Comparison of ENCODE assay signal across 17 cellular contexts in the genomic region with DNA sequence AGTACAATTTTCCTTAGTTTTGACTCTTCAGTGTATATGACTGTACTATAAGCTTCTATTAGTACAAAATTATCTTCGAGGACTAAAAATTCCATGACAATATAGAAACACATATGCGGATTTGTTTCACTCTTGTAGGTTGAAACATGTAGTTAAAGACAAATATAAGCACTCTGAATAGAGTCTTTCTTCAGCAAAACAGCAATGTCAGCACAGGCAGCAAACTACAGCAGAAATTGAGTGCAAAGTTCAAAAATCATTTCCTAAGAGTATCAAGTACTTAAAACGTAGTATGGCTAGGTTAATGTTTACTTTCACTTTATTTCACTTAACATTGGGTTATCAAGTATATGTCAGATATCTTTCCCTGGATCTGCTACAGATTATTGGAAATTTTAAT.
DNase-seq lines count a peak whose midpoint lies in the region; ATAC-seq, FAIRE-seq and TF ChIP-seq lines count a peak whose summit lies in the region.
"Had no signal": no experiment of that assay in that cellular context is flagged by ENCODE, and none has a peak within 500 bp of the region (broad histone marks: within the 10 kb centered on the region; RNA-seq: fewer than 3 reads in every experiment).

No MANE protein-coding gene starts in this region.

- no peak overlapping the region for H3K9ac ChIP-seq in kidney (ENCODE audit: low read length in 2 of 2)

- peak; percentile 78 for FAIRE-seq in kidney (lab: Jason Lieb, UNC)
- FAIRE-seq: A204.1 had no signal

- no peaks in the 10 kb centered on the region for H3K27me3 Mint-ChIP-seq in central memory CD8-positive, alpha-beta T cell
- no peaks in the 10 kb centered on the region for H3K27me3 Mint-ChIP-seq in nephron (ENCODE audit: low read depth)
- no peaks in the 10 kb centered on the region for H3K27me3 Mint-ChIP-seq in activated naive CD4-positive, alpha-beta T cell treated with anti-CD3 and anti-CD28 coated beads for 36 hours (ENCODE audit: low read depth)

- no peaks in the 10 kb centered on the region for H3K27me3 ChIP-seq in ACC112 (ENCODE audit: insufficient read depth, low read length)
- H3K27me3 ChIP-seq: SJCRH30 had no signal

- no peak for TF ChIP-seq CTCF in kidney (IDR thresholded peaks at IDR 0.05; ENCODE audit: borderline replicate concordance, extremely low read depth, insufficient read depth)
- TF ChIP-seq CTCF in nephron (IDR thresholded peaks at IDR 0.05; ENCODE audit: unreplicated experiment in 3 of 3) = no peak

- no peaks in the 10 kb centered on the region for H3K9me3 ChIP-seq in kidney (ENCODE audit: control insufficient read depth in 1 of 2, low read length in 2 of 2)
- H3K9me3 ChIP-seq: SJCRH30 had no signal

- peak overlapping the region; percentile 38; the same call in 1 of the 2 replicates for H3K4me3 ChIP-seq in ACC112 (ENCODE audit: low read depth, low read length)
- H3K4me3 ChIP-seq in kidney (ENCODE audit: low read length in 2 of 2) = peak overlapping the region; percentile 1 to 33
- H3K4me3 ChIP-seq: SJCRH30 had no signal

- no peak overlapping the region for H3K4me3 Mint-ChIP-seq in central memory CD8-positive, alpha-beta T cell
- no peak overlapping the region for H3K4me3 Mint-ChIP-seq in nephron
- no peak overlapping the region for H3K4me3 Mint-ChIP-seq in activated naive CD4-positive, alpha-beta T cell treated with anti-CD3 and anti-CD28 coated beads for 36 hours

- H2AFZ ChIP-seq in ACC112 (ENCODE audit: low read length, unreplicated experiment) = no peak overlapping the region

- H3K36me3 ChIP-seq in ACC112 (ENCODE audit: insufficient read depth, low read length) (no peaks in the 10 kb centered on the region), kidney (ENCODE audit: control insufficient read depth in 1 of 2, insufficient read depth in 2 of 2, low read length in 2 of 2) (no peaks in the 10 kb centered on the region)

- peaks cover 3% of the 10 kb centered on the region for H3K36me3 Mint-ChIP-seq in central memory CD8-positive, alpha-beta T cell (ENCODE audit: insufficient read depth)
- H3K36me3 Mint-ChIP-seq in nephron (ENCODE audit: low read depth) = peaks cover 4% of the 10 kb centered on the region
- peaks cover 8% of the 10 kb centered on the region for H3K36me3 Mint-ChIP-seq in activated naive CD4-positive, alpha-beta T cell treated with anti-CD3 and anti-CD28 coated beads for 36 hours (ENCODE audit: low read depth)

- ATAC-seq in central memory CD8-positive, alpha-beta T cell (replicated peaks; ENCODE audit: extremely low read depth, poor library complexity, severe bottlenecking) = no peak
- no peak for ATAC-seq in HG02840 (IDR thresholded peaks at IDR 0.05; ENCODE audit: low FRiP score, unreplicated experiment)

- no peaks in the 10 kb centered on the region for H3K9me3 Mint-ChIP-seq in central memory CD8-positive, alpha-beta T cell
- H3K9me3 Mint-ChIP-seq in nephron = no peaks in the 10 kb centered on the region
- H3K9me3 Mint-ChIP-seq in activated naive CD4-positive, alpha-beta T cell treated with anti-CD3 and anti-CD28 coated beads for 36 hours = peaks cover 3% of the 10 kb centered on the region

- H3K79me2 ChIP-seq in ACC112 (ENCODE audit: control insufficient read depth, insufficient read depth, low read length, unreplicated experiment) = no peaks in the 10 kb centered on the region

- peaks cover 5% of the 10 kb centered on the region for H3K4me1 ChIP-seq in ACC112 (ENCODE audit: control insufficient read depth, insufficient read depth, low read length, unreplicated experiment)
- H3K4me1 ChIP-seq in kidney (ENCODE audit: control insufficient read depth in 1 of 2, insufficient read depth in 1 of 2, low read depth in 1 of 2, low read length in 2 of 2) = peaks cover 0 to 11% of the 10 kb centered on the region in 2 donors
- H3K4me1 ChIP-seq: SJCRH30 had no signal

- intact Hi-C loops in kidney (cut with DNase I) = no loop called here
- intact Hi-C loops in activated naive CD4-positive, alpha-beta T cell treated with anti-CD3 and anti-CD28 coated beads for 36 hours (cut with micrococcal nuclease) = no loop called here

- H3K4me1 Mint-ChIP-seq in central memory CD8-positive, alpha-beta T cell = peaks cover 30% of the 10 kb centered on the region
- no peaks in the 10 kb centered on the region for H3K4me1 Mint-ChIP-seq in nephron
- H3K4me1 Mint-ChIP-seq in activated naive CD4-positive, alpha-beta T cell treated with anti-CD3 and anti-CD28 coated beads for 36 hours (ENCODE audit: low read depth) = peaks cover 14% of the 10 kb centered on the region

- H3K27ac ChIP-seq in ACC112 (ENCODE audit: low read depth, low read length) = no peak overlapping the region
- H3K27ac ChIP-seq in kidney (ENCODE audit: low read depth in 2 of 2, low read length in 2 of 2) = no peak overlapping the region
- H3K27ac ChIP-seq: SJCRH30 had no signal

- no peak for DNase-seq in central memory CD8-positive, alpha-beta T cell (ENCODE audit: low spot score in 2 of 2)
- DNase-seq in kidney = no peak
- no peak for DNase-seq in HCEC 1CT
- DNase-seq in activated naive CD4-positive, alpha-beta T cell treated with anti-CD3 and anti-CD28 coated beads for 36 hours = no peak
- no peak for DNase-seq in NCI-H526 (lab: John Stamatoyannopoulos, UW)
- DNase-seq: DMS79; H7; NCI-H2227 treated with DMSO at 0.1 percent for 48 hours; NCI-H524 treated with DMSO at 0.1 percent for 48 hours; NK-92 treated with Interleukin-12 subunit alpha and Interleukin-12 subunit beta, amount 100 ng/mL, for 24 hours; OCI-M1; RPMI8226; SJCRH30 had no signal

- CTCF ChIA-PET in activated naive CD4-positive, alpha-beta T cell treated with anti-CD3 and anti-CD28 coated beads for 36 hours (lab: Charles Lee) = no interaction called here

- H3K27ac Mint-ChIP-seq in central memory CD8-positive, alpha-beta T cell (ENCODE audit: low read depth) = peak overlapping the region; percentile 16
- peak overlapping the region in 2 of 3 experiments; percentile 43 to 63 for H3K27ac Mint-ChIP-seq in nephron
- no peak overlapping the region for H3K27ac Mint-ChIP-seq in activated naive CD4-positive, alpha-beta T cell treated with anti-CD3 and anti-CD28 coated beads for 36 hours
